In the genomic region with DNA sequence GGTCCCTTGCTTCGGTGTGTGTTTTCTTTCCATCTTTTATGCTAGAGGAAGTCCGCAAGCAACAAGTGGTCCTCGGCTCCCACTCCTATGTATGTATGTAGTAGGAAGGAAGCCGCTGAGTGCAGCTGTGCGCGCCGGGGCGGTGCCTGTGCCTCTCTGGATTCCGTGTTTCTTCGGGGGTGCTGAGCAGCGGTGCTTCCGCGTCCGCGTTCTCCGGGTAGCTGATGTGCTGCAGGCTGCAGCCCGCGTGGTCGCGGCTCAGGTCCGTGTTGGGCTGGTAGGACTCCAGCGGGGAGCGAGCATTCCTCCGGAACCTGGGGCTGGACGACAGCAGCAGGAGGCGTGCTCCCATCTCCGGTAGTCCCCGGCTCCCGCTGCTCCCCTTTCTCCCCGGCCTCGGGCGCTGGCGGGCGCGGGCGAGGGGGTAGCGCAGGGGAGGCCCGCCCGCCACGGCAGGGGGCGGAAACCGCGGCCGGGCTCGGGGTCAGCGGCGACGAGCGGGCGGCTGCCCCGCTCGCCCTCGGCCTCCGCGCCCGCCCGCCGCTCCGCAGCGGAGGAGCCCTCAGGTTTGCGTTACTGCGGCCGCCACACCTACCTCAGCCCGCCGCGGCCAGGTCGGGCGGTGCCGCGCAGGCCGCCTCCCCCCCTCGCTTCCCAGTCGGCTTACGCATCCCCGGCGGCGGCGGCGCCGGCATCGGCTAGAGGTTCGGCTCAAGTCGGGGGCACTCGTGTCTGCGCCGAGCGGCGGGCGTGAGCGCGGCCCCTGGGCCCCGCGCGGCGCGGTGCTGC, we compare ENCODE assay signal across 8 cellular contexts. TPM values are rescaled to one million over a fixed set of nuclear protein-coding genes. Genes with fewer than 3 reads are reported as not detected.
DNase-seq lines count a peak whose midpoint lies in the region; ATAC-seq and TF ChIP-seq lines count a peak whose summit lies in the region.

No MANE protein-coding gene starts in this region.

- peak overlapping the region; percentile 87 for H3K4me2 ChIP-seq in PC-3 (ENCODE audit: low read length)
- peak overlapping the region; percentile 95 for H3K4me2 ChIP-seq in neural progenitor cell

- peaks cover 49% of the 10 kb centered on the region for H3K4me1 ChIP-seq in CD8-positive, alpha-beta memory T cell (ENCODE audit: insufficient read depth, low read length)
- peaks cover 43% of the 10 kb centered on the region for H3K4me1 ChIP-seq in PC-3 (ENCODE audit: insufficient read depth, low read length)
- H3K4me1 ChIP-seq in neural progenitor cell: peaks cover 10% of the 10 kb centered on the region
- H3K4me1 ChIP-seq in stomach smooth muscle (ENCODE audit: control insufficient read depth, insufficient read depth, low read length): peaks cover 22% of the 10 kb centered on the region

- no TSS peak for BruUV-seq in PC-3 (replicated peaks; lab: Mats Ljungman, UMichigan)

- DNase-seq in CD8-positive, alpha-beta memory T cell: peak; percentile 59 to 81 (median 64)
- DNase-seq in PC-3 (peak; percentile 87), activated T-helper 1 cell treated with Interleukin-2 at 50 U/mL for 16 hours (ENCODE audit: low read depth) (peak; percentile 55), fibroblast of peridontal ligament (ENCODE audit: extremely low read depth) (peak; percentile 35), neural progenitor cell (ENCODE audit: low spot score) (peak; percentile 90)

- H3F3A ChIP-seq in PC-3 (ENCODE audit: low read length, unreplicated experiment): no peaks in the 10 kb centered on the region
- peaks cover 20% of the 10 kb centered on the region for H3F3A ChIP-seq in neural progenitor cell (ENCODE audit: low read depth)

- peaks cover 0 to 50% (median 7%) of the 10 kb centered on the region in 3 donors for H3K36me3 Mint-ChIP-seq in CD8-positive, alpha-beta memory T cell
- H3K36me3 Mint-ChIP-seq in neural progenitor cell: peaks cover 26% of the 10 kb centered on the region

- ATAC-seq in GM19452 (IDR thresholded peaks at IDR 0.05; ENCODE audit: unreplicated experiment): peak; percentile 58
- ATAC-seq in HG03558 (IDR thresholded peaks at IDR 0.05; ENCODE audit: extremely low read depth, unreplicated experiment): peak; percentile 25
- ATAC-seq in PC-3: peak; percentile 53

- H3K9me2 ChIP-seq in PC-3 (replicated peaks; ENCODE audit: low read length): no peaks in the 10 kb centered on the region

- peak overlapping the region; percentile 80 for H3K27ac ChIP-seq in CD8-positive, alpha-beta memory T cell (ENCODE audit: low read depth, low read length)
- H3K27ac ChIP-seq in PC-3 (ENCODE audit: low read length): no peak overlapping the region
- H3K27ac ChIP-seq in neural progenitor cell: no peak overlapping the region
- H3K27ac ChIP-seq in stomach smooth muscle (ENCODE audit: low read length): no peak overlapping the region

- H3K4me1 Mint-ChIP-seq in CD8-positive, alpha-beta memory T cell: peaks cover 45 to 68% (median 65%) of the 10 kb centered on the region in 3 donors
- peaks cover 17% of the 10 kb centered on the region for H3K4me1 Mint-ChIP-seq in neural progenitor cell

- peaks cover 4% of the 10 kb centered on the region for H3K36me3 ChIP-seq in CD8-positive, alpha-beta memory T cell (ENCODE audit: insufficient read depth, low read length)
- H3K36me3 ChIP-seq in PC-3 (ENCODE audit: low read depth, low read length) (peaks cover 3% of the 10 kb centered on the region; the same call in 1 of the 2 replicates), neural progenitor cell (no peaks in the 10 kb centered on the region), stomach smooth muscle (ENCODE audit: control insufficient read depth in 2 of 2, insufficient read depth in 2 of 2, low read length in 2 of 2) (peaks cover 3% of the 10 kb centered on the region in 2 donors)

- no peaks in the 10 kb centered on the region for H3K27me3 ChIP-seq in CD8-positive, alpha-beta memory T cell (ENCODE audit: insufficient read depth, low read length, poor library complexity, severe bottlenecking)
- H3K27me3 ChIP-seq in PC-3 (ENCODE audit: low read length): no peaks in the 10 kb centered on the region
- H3K27me3 ChIP-seq in neural progenitor cell: peaks cover 46% of the 10 kb centered on the region
- no peaks in the 10 kb centered on the region for H3K27me3 ChIP-seq in stomach smooth muscle (ENCODE audit: control insufficient read depth in 1 of 2, insufficient read depth in 2 of 2, low read length in 2 of 2)

- POLR2A ChIA-PET in CD8-positive, alpha-beta memory T cell (lab: Charles Lee): interaction anchor here (1.0 to 3.9 kb wide), 5 partner anchors 11 to 1686 kb away, joined by 3 to 27 read pairs (median 7); partner anchors contain the start of genes AKAP1 and TRIM25
- POLR2A ChIA-PET in PC-3 (lab: Charles Lee; ENCODE audit: unreplicated experiment): interaction anchor here (0.6 to 0.7 kb wide), 3 partner anchors 16 to 1085 kb away, joined by 3 read pairs; no protein-coding TSS in a partner anchor

- H4K20me1 ChIP-seq in PC-3 (ENCODE audit: low read length) (peaks cover 19% of the 10 kb centered on the region), neural progenitor cell (ENCODE audit: low read depth) (peaks cover 14% of the 10 kb centered on the region)

- peak overlapping the region; percentile 84 for H3K4me3 ChIP-seq in CD8-positive, alpha-beta memory T cell (ENCODE audit: low read length)
- peak overlapping the region; percentile 74 for H3K4me3 ChIP-seq in PC-3 (ENCODE audit: low read length)
- peak overlapping the region; percentile 72 for H3K4me3 ChIP-seq in neural progenitor cell
- H3K4me3 ChIP-seq in stomach smooth muscle (ENCODE audit: low read length in 2 of 2): peak overlapping the region; percentile 83 to 86

- no peaks in the 10 kb centered on the region for H3K27me3 Mint-ChIP-seq in CD8-positive, alpha-beta memory T cell
- H3K27me3 Mint-ChIP-seq in neural progenitor cell (ENCODE audit: insufficient read depth, low read depth): peaks cover 4% of the 10 kb centered on the region

- H3K79me2 ChIP-seq in PC-3 (ENCODE audit: low read length) (peaks cover 73% of the 10 kb centered on the region), neural progenitor cell (ENCODE audit: low read depth) (no peaks in the 10 kb centered on the region)

- no peaks in the 10 kb centered on the region for H3K9me3 Mint-ChIP-seq in CD8-positive, alpha-beta memory T cell
- peaks cover 11% of the 10 kb centered on the region for H3K9me3 Mint-ChIP-seq in neural progenitor cell

- H3K9me3 ChIP-seq in CD8-positive, alpha-beta memory T cell (ENCODE audit: low read length): no peaks in the 10 kb centered on the region
- no peaks in the 10 kb centered on the region for H3K9me3 ChIP-seq in PC-3 (ENCODE audit: low read length)
- H3K9me3 ChIP-seq in neural progenitor cell (ENCODE audit: low read depth): no peaks in the 10 kb centered on the region
- no peaks in the 10 kb centered on the region for H3K9me3 ChIP-seq in stomach smooth muscle (ENCODE audit: control insufficient read depth in 2 of 2, low read length in 2 of 2)

- TF ChIP-seq CTCF in PC-3 (conservative IDR thresholded peaks at IDR 0.05; ENCODE audit: low read depth, low read length): no peak
- TF ChIP-seq CTCF in neural progenitor cell (IDR thresholded peaks at IDR 0.05): no peak

- H2AFZ ChIP-seq in PC-3 (ENCODE audit: low read length) (peak overlapping the region; percentile 74), neural progenitor cell (replicated peaks) (peak overlapping the region; percentile 87)

- H3K9ac ChIP-seq in PC-3 (ENCODE audit: low read length) (peak overlapping the region; percentile 59), neural progenitor cell (no peak overlapping the region), stomach smooth muscle (ENCODE audit: low read length in 2 of 2) (peak overlapping the region; percentile 58 to 63)

- H3K4me3 Mint-ChIP-seq in CD8-positive, alpha-beta memory T cell: peak overlapping the region; percentile 81 to 100 (median 95)
- peak overlapping the region; percentile 86 for H3K4me3 Mint-ChIP-seq in neural progenitor cell

- intact Hi-C loops in PC-3 (cut with micrococcal nuclease): loop anchor here (1.0 kb wide), 1 partner anchor 46 kb away; no protein-coding TSS in a partner anchor

- peak overlapping the region; percentile 66 to 98 (median 90) for H3K27ac Mint-ChIP-seq in CD8-positive, alpha-beta memory T cell
- no peak overlapping the region for H3K27ac Mint-ChIP-seq in neural progenitor cell

- CTCF ChIA-PET in CD8-positive, alpha-beta memory T cell (lab: Charles Lee): interaction anchor here (1.2 to 7.7 kb wide), 4 partner anchors 14 to 130 kb away, joined by 3 to 42 read pairs (median 4); no protein-coding TSS in a partner anchor
- CTCF ChIA-PET in PC-3 (lab: Charles Lee): interaction anchor here (1.8 kb wide), 1 partner anchor 13 kb away, joined by 7 read pairs; no protein-coding TSS in a partner anchor

RNA-seq across cellular contexts. Expression of gene C17orf67, which starts 0.5 kb away (rescaled TPM):
- 1 to 10 TPM; 3.2 to 4.6 TPM for total RNA-seq in CD8-positive, alpha-beta memory T cell
- 2.5 TPM for polyA plus RNA-seq in CD8-positive, alpha-beta memory T cell
- total RNA-seq in PC-3 (2014; rRNA removed) (2.3 and 4.4 TPM in 2 replicates), neural progenitor cell (ENCODE audit: low replicate concordance) (0.59 and 1.4 TPM in 2 replicates)

RNA-seq across cellular contexts. Expression of gene DGKE, which starts 0.7 kb away (rescaled TPM):
- total RNA-seq in CD8-positive, alpha-beta memory T cell: 10 to 100 TPM; 26.7 to 30.5 TPM
- 4.9 TPM for polyA plus RNA-seq in CD8-positive, alpha-beta memory T cell
- total RNA-seq in PC-3 (2014; rRNA removed): 8.4 and 12.4 TPM in 2 replicates
- total RNA-seq in neural progenitor cell (ENCODE audit: low replicate concordance): 4.5 and 7.5 TPM in 2 replicates

Comparison
In these comparisons a context has a peak if more than half of its experiments do, and no peak if none do; other contexts are left out.
1. DNase-seq: peak in every context shown above with its lines; median percentile 90 in neural progenitor cell; 87 in PC-3; 64 in CD8-positive, alpha-beta memory T cell; 55 in activated T-helper 1 cell treated with Interleukin-2 at 50 U/mL for 16 hours; 35 in fibroblast of peridontal ligament.